ENCODE assay signal across 19 cellular contexts in genomic region chr2:141499123-141499522, GRCh38.
"Had no signal": no experiment of that assay in that cellular context is flagged by ENCODE, and none has a peak within 500 bp of the region (broad histone marks: within the 10 kb centered on the region; RNA-seq: fewer than 3 reads in every experiment).

No MANE protein-coding gene starts in this region.

- H3K36me3 ChIP-seq: brain microvascular endothelial cell, left lung, ovary, right lobe of liver, suprapubic skin, transverse colon, vagina had no signal

- H3K4me1 ChIP-seq: left lung, right lobe of liver, suprapubic skin, transverse colon, vagina had no signal

- H3K27me3 ChIP-seq: brain microvascular endothelial cell, left lung, ovary, right lobe of liver, suprapubic skin, transverse colon, vagina had no signal

- H3K4me3 ChIP-seq: coronary artery, left lung, ovary, right lobe of liver, suprapubic skin, transverse colon, vagina had no signal

- ATAC-seq: activated CD8-positive, alpha-beta T cell treated with anti-CD3 and anti-CD28 coated beads, Interleukin-2, amount 10 ng/mL, durations not matched to agents 7 days and 5 days; activated T-cell treated with anti-CD3 and anti-CD28 coated beads, Interleukin-2, amount 50 U/mL, for 4 hours; left lung; naive thymus-derived CD8-positive, alpha-beta T cell; right lobe of liver; stimulated activated naive CD8-positive, alpha-beta T cell treated with anti-CD3 and anti-CD28 coated beads, Interleukin-15, amount 100 ng/mL, for 72 hours had no signal

- DNase-seq: activated CD4-positive, alpha-beta T cell treated with anti-CD3 and anti-CD28 coated beads, Interleukin-2, amount 10 ng/mL, durations not matched to agents 24 days and 14 days; activated CD4-positive, CD25-positive, alpha-beta regulatory T cell; activated CD8-positive, alpha-beta T cell treated with anti-CD3 and anti-CD28 coated beads, Interleukin-2, amount 10 ng/mL, durations not matched to agents 7 days and 5 days; activated naive CD4-positive, alpha-beta T cell treated with anti-CD3 and anti-CD28 coated beads for 36 hours; activated T-cell treated with anti-CD3 and anti-CD28 coated beads, Interleukin-2, amount 50 U/mL, for 4 hours; left lung; naive thymus-derived CD8-positive, alpha-beta T cell; ovary; right lobe of liver; small intestine; stimulated activated CD4-positive, alpha-beta T cell treated with anti-CD3 and anti-CD28 coated beads, Interleukin-15, amount 100 ng/mL, for 24 hours; stimulated activated CD4-positive, alpha-beta T cell treated with anti-CD3 and anti-CD28 coated beads, Interleukin-2, amount 100 ng/mL, for 48 hours; stimulated activated naive CD8-positive, alpha-beta T cell treated with anti-CD3 and anti-CD28 coated beads, Interleukin-15, amount 100 ng/mL, for 72 hours; T-helper 2 cell; transverse colon had no signal

- H3K27ac ChIP-seq: brain microvascular endothelial cell, coronary artery, left lung, ovary, right lobe of liver, suprapubic skin, transverse colon, vagina had no signal

- H3K9me3 ChIP-seq: left lung, ovary, right lobe of liver, suprapubic skin, transverse colon, vagina had no signal
